Comparison of ENCODE assay signal across 8 cellular contexts in the genomic region with DNA sequence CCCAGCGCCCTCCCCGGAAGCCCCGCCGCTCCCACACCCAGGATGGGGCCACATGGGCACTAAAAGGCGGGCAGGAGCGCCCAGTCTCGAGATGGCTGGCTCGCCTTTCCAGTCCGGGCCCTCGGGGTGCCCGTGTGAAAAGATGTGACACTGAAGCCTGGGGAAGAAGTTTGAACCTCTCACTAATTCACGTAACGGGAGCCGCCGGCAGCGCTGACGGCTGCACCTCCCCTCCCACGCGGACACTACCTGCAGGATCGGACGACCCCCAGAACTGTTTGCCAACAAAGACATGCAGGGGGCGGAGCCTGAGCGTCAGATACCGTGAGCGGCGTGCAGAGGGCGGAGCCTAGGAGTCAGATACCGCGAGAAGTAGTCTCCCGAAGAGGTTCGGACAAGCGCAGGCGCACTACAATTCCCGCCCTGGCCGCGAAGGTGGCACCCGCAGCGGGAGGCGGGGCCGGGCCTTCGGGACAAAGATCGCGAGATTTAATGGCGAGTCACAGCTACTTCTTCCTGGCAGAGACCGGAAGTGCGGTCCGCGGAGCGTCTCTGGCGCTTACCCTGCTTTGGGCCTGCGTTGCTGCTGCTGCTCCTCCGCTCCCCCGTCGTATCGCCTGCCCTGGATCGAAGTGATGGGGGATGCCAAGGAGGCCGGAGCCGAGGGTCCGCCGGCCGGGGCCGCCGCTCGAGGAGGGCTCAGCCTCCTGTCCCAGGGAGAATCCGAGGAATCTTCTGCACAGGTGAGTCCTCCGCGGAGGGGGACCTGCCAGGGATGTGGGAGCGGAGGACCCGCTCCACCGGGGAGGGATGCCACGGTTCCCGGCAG. TPM values are rescaled to one million over a fixed set of nuclear protein-coding genes. Genes with fewer than 3 reads are reported as not detected.
DNase-seq lines count a peak whose midpoint lies in the region; ATAC-seq, FAIRE-seq and TF ChIP-seq lines count a peak whose summit lies in the region.

A gene with protein sequence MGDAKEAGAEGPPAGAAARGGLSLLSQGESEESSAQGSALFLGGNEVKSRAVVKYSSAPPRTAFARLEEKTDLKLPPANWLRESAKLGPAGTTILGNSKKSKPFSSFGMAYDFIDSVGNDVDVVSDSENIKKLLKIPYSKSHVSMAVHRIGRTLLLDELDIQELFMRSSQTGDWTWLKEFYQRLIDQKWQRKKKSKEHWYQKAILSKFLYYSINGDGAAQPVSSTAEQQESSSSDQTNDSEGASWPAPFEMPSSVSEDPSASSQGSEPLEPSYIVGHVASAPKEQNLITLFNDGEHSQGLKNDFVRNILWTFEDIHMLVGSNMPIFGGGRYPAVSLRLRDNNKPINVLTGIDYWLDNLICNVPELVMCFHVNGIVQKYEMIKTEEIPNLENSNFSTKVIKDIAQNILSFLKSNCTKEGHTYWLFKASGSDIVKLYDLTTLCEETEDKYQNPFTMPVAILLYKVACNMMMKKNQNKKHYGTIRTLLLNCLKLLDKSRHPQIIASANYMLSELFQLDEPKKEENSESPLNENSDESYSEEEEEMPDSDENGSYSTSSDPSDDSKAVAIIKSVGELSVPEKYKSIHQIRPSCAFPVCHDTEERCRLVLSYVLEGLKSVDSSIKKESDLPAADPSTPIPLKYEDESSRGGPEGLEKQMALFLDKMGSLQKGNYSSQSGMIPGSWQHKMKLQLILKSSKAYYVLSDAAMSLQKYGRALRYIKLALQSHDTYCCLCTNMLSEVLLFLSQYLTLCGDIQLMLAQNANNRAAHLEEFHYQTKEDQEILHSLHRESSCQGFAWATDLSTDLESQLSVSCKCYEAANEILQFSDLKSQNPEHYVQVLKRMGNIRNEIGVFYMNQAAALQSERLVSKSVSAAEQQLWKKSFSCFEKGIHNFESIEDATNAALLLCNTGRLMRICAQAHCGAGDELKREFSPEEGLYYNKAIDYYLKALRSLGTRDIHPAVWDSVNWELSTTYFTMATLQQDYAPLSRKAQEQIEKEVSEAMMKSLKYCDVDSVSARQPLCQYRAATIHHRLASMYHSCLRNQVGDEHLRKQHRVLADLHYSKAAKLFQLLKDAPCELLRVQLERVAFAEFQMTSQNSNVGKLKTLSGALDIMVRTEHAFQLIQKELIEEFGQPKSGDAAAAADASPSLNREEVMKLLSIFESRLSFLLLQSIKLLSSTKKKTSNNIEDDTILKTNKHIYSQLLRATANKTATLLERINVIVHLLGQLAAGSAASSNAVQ (plus strand): TSS at position 537 of the 829 bp plus-strand sequence. CDS start 99 bp downstream, at position 636.

- CTCF ChIA-PET in T-cell (lab: Charles Lee): interaction anchor here in 1 of 2 donors (1.0 kb wide), 1 partner anchor 104 kb away, joined by 4 read pairs; a partner anchor contains a TSS

- H3K36me3 ChIP-seq in heart left ventricle: peaks cover 0 to 35% (median 33%) of the 10 kb centered on the region in 9 donors

- H3K27me3 ChIP-seq in heart left ventricle: no peaks in the 10 kb centered on the region

- ATAC-seq in HG02840 (IDR thresholded peaks at IDR 0.05; ENCODE audit: low FRiP score, unreplicated experiment) (peak; percentile 94), T-cell (replicated peaks in 1 of 4) (peak; percentile 93 to 96 (median 94)), heart left ventricle (peak; percentile 100)

- peaks cover 3 to 24% (median 13%) of the 10 kb centered on the region in 12 donors for H3K4me1 ChIP-seq in heart left ventricle

- peak within 1 kb of the TSS; percentile 76 to 99 (median 95) for H3K4me3 ChIP-seq in heart left ventricle

- H3K9me3 Mint-ChIP-seq in T-cell: no peaks in the 10 kb centered on the region
- no peaks in the 10 kb centered on the region for H3K9me3 Mint-ChIP-seq in type B pancreatic cell

- H3K4me3 Mint-ChIP-seq in T-cell: peak within 1 kb of the TSS; percentile 90 to 98 (median 94)
- peak within 1 kb of the TSS; percentile 96 for H3K4me3 Mint-ChIP-seq in type B pancreatic cell

- peaks cover 16% of the 10 kb centered on the region for H3K36me3 Mint-ChIP-seq in T-cell
- H3K36me3 Mint-ChIP-seq in type B pancreatic cell: peaks cover 13% of the 10 kb centered on the region

- H3K27ac ChIP-seq in adipose tissue (ENCODE audit: low read depth, low read length) (peak within 1 kb of the TSS; percentile 56), heart left ventricle (peak within 1 kb of the TSS; percentile 54 to 93 (median 86))

- 0 to 1% (median 1%) methylated on average over 71 to 72 of the region's 72 CpGs for WGBS in adipose tissue, 3 donors
- WGBS in heart left ventricle, 4 donors: 0% methylated on average over 44 to 72 of the region's 72 CpGs

- H3K4me1 Mint-ChIP-seq in T-cell: peaks cover 32 to 38% (median 36%) of the 10 kb centered on the region in 3 donors
- H3K4me1 Mint-ChIP-seq in type B pancreatic cell (ENCODE audit: unreplicated experiment): peaks cover 7% of the 10 kb centered on the region

- H3K27me3 Mint-ChIP-seq in T-cell (no peaks in the 10 kb centered on the region), type B pancreatic cell (no peaks in the 10 kb centered on the region)

- peak; percentile 99 for FAIRE-seq in GM12891 (lab: Jason Lieb, UNC)

- peaks cover 0 to 11% (median 0%) of the 10 kb centered on the region in 12 donors for H3K9me3 ChIP-seq in heart left ventricle

- TF ChIP-seq POLR2A in GM12891 (IDR thresholded peaks at IDR 0.05; ENCODE audit: low read depth, low read length) (peak; percentile 96), heart left ventricle (IDR thresholded peaks at IDR 0.05) (peak in 1 of 2 donors; percentile 89)

- POLR2A ChIA-PET in T-cell (lab: Charles Lee): interaction anchor here in 1 of 2 donors (1.0 kb wide), 1 partner anchor 104 kb away, joined by 3 read pairs; a partner anchor contains a TSS

- no peak for TF ChIP-seq CTCF in heart left ventricle (IDR thresholded peaks at IDR 0.05)
- TF ChIP-seq CTCF in type B pancreatic cell (conservative IDR thresholded peaks at IDR 0.05): no peak

- DNase-seq in GM12891 (ENCODE audit: insufficient read length, low spot score) (peak; percentile 78), NCI-H1436 treated with DMSO at 0.1 percent for 48 hours (lab: John Stamatoyannopoulos, UW) (peak; percentile 99), T-cell (peak; percentile 98 to 100 (median 99)), heart left ventricle (peak; percentile 99 to 100 (median 99)), pons (ENCODE audit: low spot score) (peak; percentile 98), type B pancreatic cell (ENCODE audit: extremely low spot score, unreplicated experiment) (peak; percentile 100)

- H3K27ac Mint-ChIP-seq in T-cell (peak within 1 kb of the TSS; percentile 97), type B pancreatic cell (peak within 1 kb of the TSS; percentile 96)

- intact Hi-C loops in heart left ventricle (cut with DNase I): loop anchor here in 5 of 10 donors (5.0 to 10.0 kb wide), 4 partner anchors 555 to 915 kb away; a partner anchor contains a TSS

TF ChIP-seq in GM12891, 5 proteins besides CTCF, POLR2A, EP300 and RAD21:
- TF ChIP-seq TAF1 (IDR thresholded peaks at IDR 0.05; ENCODE audit: low read depth, low read length): peak; percentile 81; the same call in 1 of the 2 replicates
- no peak for TF ChIP-seq PAX5 (IDR thresholded peaks at IDR 0.05; ENCODE audit: insufficient read depth, low read length, severe bottlenecking)
- TF ChIP-seq SPI1 (IDR thresholded peaks at IDR 0.05; ENCODE audit: low read depth, low read length): peak; percentile 38
- peak; percentile 96 for TF ChIP-seq POLR2AphosphoS5 (IDR thresholded peaks at IDR 0.05; ENCODE audit: low read depth, low read length)

RNA-seq across cellular contexts. Expression of the gene that starts here (rescaled TPM):
- 21.2 TPM for polyA plus RNA-seq in GM12891 (2012; ENCODE audit: low read depth, missing spikeins)
- 10 to 100 TPM; 40.7 to 45.8 (median 43.5) TPM for total RNA-seq in T-cell
- polyA plus RNA-seq in adipose tissue: 10 to 100 TPM in 1 of 3 donors, 1 to 10 TPM in 2; 8.5 to 14.4 (median 8.8) TPM
- 10 to 100 TPM in 4 of 9 donors, 1 to 10 TPM in 5; 6.9 to 13.9 (median 9.8) TPM for total RNA-seq in heart left ventricle
- polyA plus RNA-seq in heart left ventricle: 10 to 100 TPM in 1 of 2 donors, 1 to 10 TPM in 1; 8.7 to 10.0 TPM
- total RNA-seq in type B pancreatic cell (ENCODE audit: low replicate concordance): 27.7 and 35.4 TPM in 2 replicates

Comparison
In these comparisons a context has a peak if more than half of its experiments do, and no peak if none do; other contexts are left out.
1. Peak in every context shown above with its lines: DNase-seq, ATAC-seq, H3K4me3 ChIP-seq and H3K27ac ChIP-seq.